ENCODE assay signal across 30 cellular contexts in genomic region chrX:148426467-148426866, GRCh38.
"Had no signal": no experiment of that assay in that cellular context is flagged by ENCODE, and none has a peak within 500 bp of the region (broad histone marks: within the 10 kb centered on the region; RNA-seq: fewer than 3 reads in every experiment).

No MANE protein-coding gene starts in this region.

- H3K27ac ChIP-seq: breast epithelium, esophagus muscularis mucosa, foreskin keratinocyte, heart left ventricle, ovary, prostate gland, skin epidermis, upper lobe of left lung, WERI-Rb-1 had no signal

- H3K4me1 Mint-ChIP-seq: activated CD4-positive, alpha-beta memory T cell treated with anti-CD3 and anti-CD28 coated beads, Interleukin-2, amount 10 ng/mL, durations not matched to agents 7 days and 5 days; activated CD4-positive, alpha-beta T cell treated with anti-CD3 and anti-CD28 coated beads, Interleukin-2, amount 10 ng/mL, durations not matched to agents 24 days and 14 days; activated T-helper 17 cell treated with anti-CD3 and anti-CD28 coated beads, Interleukin-2, amount 50 U/mL, for 72 hours; mesothelial cell of epicardium; naive B cell had no signal

- DNase-seq: activated CD4-positive, alpha-beta memory T cell treated with anti-CD3 and anti-CD28 coated beads, Interleukin-2, amount 10 ng/mL, durations not matched to agents 7 days and 5 days; activated CD4-positive, alpha-beta T cell treated with anti-CD3 and anti-CD28 coated beads, Interleukin-2, amount 10 ng/mL, durations not matched to agents 24 days and 14 days; activated CD4-positive, CD25-positive, alpha-beta regulatory T cell treated with anti-CD3 and anti-CD28 coated beads, Interleukin-2, amount 50 U/mL, for 72 hours; activated CD8-positive, alpha-beta memory T cell treated with anti-CD3 and anti-CD28 coated beads, Interleukin-2, amount 50 U/mL, for 48 hours; activated gamma-delta T cell treated with Interleukin-2 at 50 U/mL for 16 hours; activated naive CD4-positive, alpha-beta T cell treated with anti-CD3 and anti-CD28 coated beads, Interleukin-2, amount 50 U/mL, for 16 hours; activated T-cell treated with anti-CD3 and anti-CD28 coated beads, Interleukin-2, amount 50 U/mL, for 24 hours; amygdala; central memory CD4-positive, alpha-beta T cell; foreskin keratinocyte; heart left ventricle; hypothalamus; naive B cell; ovary; retina; stimulated activated CD4-positive, alpha-beta T cell treated with anti-CD3 and anti-CD28 coated beads, Interleukin-12 subunit alpha, Interleukin-12 subunit beta, amount 100 ng/mL, for 4 hours; stimulated activated CD4-positive, alpha-beta T cell treated with anti-CD3 and anti-CD28 coated beads, Interleukin-4, amount 100 ng/mL, for 1 hour; stimulated activated naive CD8-positive, alpha-beta T cell treated with anti-CD3 and anti-CD28 coated beads, Interleukin-15, Interleukin-2, amounts not matched to agents 100 U/mL and 50 U/mL, for 24 hours; substantia nigra; T-helper 9 cell; upper lobe of left lung; WERI-Rb-1 had no signal

- H3K27ac Mint-ChIP-seq: activated CD4-positive, alpha-beta memory T cell treated with anti-CD3 and anti-CD28 coated beads, Interleukin-2, amount 10 ng/mL, durations not matched to agents 7 days and 5 days; activated CD4-positive, alpha-beta T cell treated with anti-CD3 and anti-CD28 coated beads, Interleukin-2, amount 10 ng/mL, durations not matched to agents 24 days and 14 days; activated T-cell treated with anti-CD3 and anti-CD28 coated beads, Interleukin-2, amount 50 U/mL, for 24 hours; activated T-helper 17 cell treated with anti-CD3 and anti-CD28 coated beads, Interleukin-2, amount 50 U/mL, for 72 hours; mesothelial cell of epicardium; T-helper 1 cell treated with Interleukin-12 subunit alpha and Interleukin-12 subunit beta and Interleukin-4 antibody, amounts not matched to agents 30 μg/mL and 1 μg/mL, for 36 hours had no signal

- H3K4me3 ChIP-seq: breast epithelium, esophagus muscularis mucosa, heart left ventricle, ovary, prostate gland, skin epidermis, upper lobe of left lung had no signal

- H3K36me3 ChIP-seq: breast epithelium, esophagus muscularis mucosa, heart left ventricle, ovary, prostate gland, upper lobe of left lung, WERI-Rb-1 had no signal

- H3K9me3 ChIP-seq: breast epithelium, esophagus muscularis mucosa, heart left ventricle, ovary, prostate gland, upper lobe of left lung had no signal

- H3K9me3 Mint-ChIP-seq: activated CD4-positive, alpha-beta memory T cell treated with anti-CD3 and anti-CD28 coated beads, Interleukin-2, amount 10 ng/mL, durations not matched to agents 7 days and 5 days; activated T-cell treated with anti-CD3 and anti-CD28 coated beads, Interleukin-2, amount 50 U/mL, for 24 hours had no signal

- H3K36me3 Mint-ChIP-seq: mesothelial cell of epicardium, naive B cell had no signal

- ATAC-seq: activated T-helper 17 cell treated with anti-CD3 and anti-CD28 coated beads, Interleukin-2, amount 50 U/mL, for 72 hours; foreskin keratinocyte; heart left ventricle; sciatic nerve; stimulated activated naive CD8-positive, alpha-beta T cell treated with anti-CD3 and anti-CD28 coated beads, Interleukin-15, Interleukin-2, amounts not matched to agents 100 U/mL and 50 U/mL, for 24 hours had no signal

- H3K27me3 Mint-ChIP-seq: activated CD4-positive, alpha-beta memory T cell treated with anti-CD3 and anti-CD28 coated beads, Interleukin-2, amount 10 ng/mL, durations not matched to agents 7 days and 5 days; activated CD4-positive, alpha-beta T cell treated with anti-CD3 and anti-CD28 coated beads, Interleukin-2, amount 10 ng/mL, durations not matched to agents 24 days and 14 days; activated T-helper 17 cell treated with anti-CD3 and anti-CD28 coated beads, Interleukin-2, amount 50 U/mL, for 72 hours had no signal

- H3K4me1 ChIP-seq: breast epithelium, esophagus muscularis mucosa, foreskin keratinocyte, heart left ventricle, prostate gland, upper lobe of left lung had no signal

- H3K4me3 Mint-ChIP-seq: activated CD4-positive, alpha-beta memory T cell treated with anti-CD3 and anti-CD28 coated beads, Interleukin-2, amount 10 ng/mL, durations not matched to agents 7 days and 5 days; activated CD4-positive, alpha-beta T cell treated with anti-CD3 and anti-CD28 coated beads, Interleukin-2, amount 10 ng/mL, durations not matched to agents 24 days and 14 days; activated T-cell treated with anti-CD3 and anti-CD28 coated beads, Interleukin-2, amount 50 U/mL, for 24 hours; activated T-helper 17 cell treated with anti-CD3 and anti-CD28 coated beads, Interleukin-2, amount 50 U/mL, for 72 hours; mesothelial cell of epicardium; naive B cell; T-helper 1 cell treated with Interleukin-12 subunit alpha and Interleukin-12 subunit beta and Interleukin-4 antibody, amounts not matched to agents 30 μg/mL and 1 μg/mL, for 36 hours had no signal

- H3K27me3 ChIP-seq: esophagus muscularis mucosa, foreskin keratinocyte, heart left ventricle, ovary, upper lobe of left lung had no signal
